ENCODE assay signal across 28 cellular contexts in the genomic region with DNA sequence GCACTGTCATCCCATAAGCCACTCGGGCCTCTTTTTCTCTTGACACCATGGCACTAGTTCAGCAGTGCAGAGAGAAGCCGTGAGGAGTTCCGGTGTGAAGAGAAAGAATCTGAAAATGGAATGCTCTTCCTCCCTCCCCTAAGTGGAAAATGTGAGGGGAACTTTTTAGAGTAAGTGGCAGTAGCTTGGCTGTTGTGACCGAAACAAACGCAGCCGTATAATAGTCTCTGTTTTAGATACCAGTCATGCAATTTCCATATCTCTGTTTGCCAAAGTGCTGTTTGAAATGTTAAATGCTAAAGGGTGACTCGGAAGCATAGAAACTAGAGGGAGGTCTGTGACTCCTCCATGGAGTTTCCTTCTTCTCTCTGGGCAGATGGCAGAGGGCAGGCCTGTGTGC.
"Had no signal": no experiment of that assay in that cellular context is flagged by ENCODE, and none has a peak within 500 bp of the region (broad histone marks: within the 10 kb centered on the region; RNA-seq: fewer than 3 reads in every experiment).

No MANE protein-coding gene starts in this region.

- H3K36me3 ChIP-seq: left ventricle myocardium inferior, WERI-Rb-1 had no signal

- DNase-seq: activated CD4-positive, alpha-beta T cell treated with anti-CD3 and anti-CD28 coated beads, Interleukin-2, amount 10 ng/mL, durations not matched to agents 7 days and 5 days; activated CD4-positive, CD25-positive, alpha-beta regulatory T cell treated with anti-CD3 and anti-CD28 coated beads, Interleukin-2, amount 50 U/mL, for 72 hours; activated CD8-positive, alpha-beta T cell treated with anti-CD3 and anti-CD28 coated beads, Interleukin-2, amount 10 ng/mL, durations not matched to agents 7 days and 5 days; activated gamma-delta T cell; activated naive CD4-positive, alpha-beta T cell treated with anti-CD3 and anti-CD28 coated beads, Interleukin-2, amount 50 U/mL, for 16 hours; activated naive CD8-positive, alpha-beta T cell treated with anti-CD3 and anti-CD28 coated beads, Interleukin-2, amount 50 U/mL, for 24 hours; anterior cingulate cortex; brain microvascular endothelial cell; caudate nucleus; effector CD8-positive, alpha-beta T cell; foreskin melanocyte; hippocampal formation; kidney glomerular epithelial cell; left ventricle myocardium inferior; mesenchymal stem cell; nephron progenitor cell; nucleus accumbens; retina; stimulated activated CD4-positive, alpha-beta T cell treated with anti-CD3 and anti-CD28 coated beads, Interleukin-2, amount 100 ng/mL, for 48 hours; stimulated activated CD8-positive, alpha-beta memory T cell treated with anti-CD3 and anti-CD28 coated beads, Interleukin-4, amount 100 ng/mL, for 48 hours; stimulated activated naive B cell treated with anti-CD40 and anti-IgM and Interleukin-4, amounts not matched to agents 10 μg/mL and 1 μg/mL and 100 μg/mL, for 72 hours; T-cell; testis; WERI-Rb-1 had no signal

- ATAC-seq: activated CD8-positive, alpha-beta T cell treated with anti-CD3 and anti-CD28 coated beads, Interleukin-2, amount 10 ng/mL, durations not matched to agents 7 days and 5 days; activated naive CD8-positive, alpha-beta T cell treated with anti-CD3 and anti-CD28 coated beads, Interleukin-2, amount 50 U/mL, for 24 hours; stimulated activated naive B cell treated with anti-CD40 and anti-IgM and Interleukin-4, amounts not matched to agents 10 μg/mL and 1 μg/mL and 100 μg/mL, for 72 hours; T-cell had no signal

- H3K4me1 Mint-ChIP-seq: activated CD4-positive, alpha-beta T cell treated with anti-CD3 and anti-CD28 coated beads, Interleukin-2, amount 10 ng/mL, durations not matched to agents 7 days and 5 days; activated naive CD8-positive, alpha-beta T cell treated with anti-CD3 and anti-CD28 coated beads, Interleukin-2, amount 50 U/mL, for 24 hours; T-cell had no signal

- H3K27ac Mint-ChIP-seq: activated CD4-positive, alpha-beta T cell treated with anti-CD3 and anti-CD28 coated beads, Interleukin-2, amount 10 ng/mL, durations not matched to agents 7 days and 5 days; activated CD8-positive, alpha-beta T cell treated with anti-CD3 and anti-CD28 coated beads, Interleukin-2, amount 10 ng/mL, durations not matched to agents 7 days and 5 days; activated naive CD8-positive, alpha-beta T cell treated with anti-CD3 and anti-CD28 coated beads, Interleukin-2, amount 50 U/mL, for 24 hours; activated T-helper 1 cell treated with anti-CD3 and anti-CD28 coated beads, Interleukin-12 subunit alpha, Interleukin-12 subunit beta, Interleukin-2, Interleukin-4 antibody, amounts not matched to agents 30 ng/mL and 10 ng/mL and 1 ng/mL, durations not matched to agents 14 hours and 24 hours and 36 hours; dendritic cell treated with granulocyte-macrophage colony-stimulating factor and Interleukin-4, amounts not matched to agents 40 ng/mL and 50 ng/mL, for 4 days; nephron progenitor cell; stimulated activated naive B cell treated with anti-CD40 and anti-IgM and Interleukin-4, amounts not matched to agents 10 μg/mL and 1 μg/mL and 100 μg/mL, for 72 hours; T-cell; T-helper 2 cell treated with Interferon-gamma antibody and Interleukin-4, amounts not matched to agents 5 μg/mL and 100 μg/mL, for 36 hours had no signal

- H3K27me3 ChIP-seq: brain microvascular endothelial cell, testis, upper lobe of left lung had no signal

- H3K4me3 ChIP-seq: left ventricle myocardium inferior, testis, upper lobe of left lung had no signal

- H3K9me3 ChIP-seq: left ventricle myocardium inferior, testis, upper lobe of left lung had no signal

- H3K27me3 Mint-ChIP-seq: activated CD4-positive, alpha-beta T cell treated with anti-CD3 and anti-CD28 coated beads, Interleukin-2, amount 10 ng/mL, durations not matched to agents 7 days and 5 days; activated naive CD8-positive, alpha-beta T cell treated with anti-CD3 and anti-CD28 coated beads, Interleukin-2, amount 50 U/mL, for 24 hours; dendritic cell treated with granulocyte-macrophage colony-stimulating factor and Interleukin-4, amounts not matched to agents 40 ng/mL and 50 ng/mL, for 4 days; stimulated activated naive B cell treated with anti-CD40 and anti-IgM and Interleukin-4, amounts not matched to agents 10 μg/mL and 1 μg/mL and 100 μg/mL, for 72 hours had no signal

- H3K9me3 Mint-ChIP-seq: activated CD4-positive, alpha-beta T cell treated with anti-CD3 and anti-CD28 coated beads, Interleukin-2, amount 10 ng/mL, durations not matched to agents 7 days and 5 days; activated naive CD8-positive, alpha-beta T cell treated with anti-CD3 and anti-CD28 coated beads, Interleukin-2, amount 50 U/mL, for 24 hours; activated T-helper 1 cell treated with anti-CD3 and anti-CD28 coated beads, Interleukin-12 subunit alpha, Interleukin-12 subunit beta, Interleukin-2, Interleukin-4 antibody, amounts not matched to agents 30 ng/mL and 10 ng/mL and 1 ng/mL, durations not matched to agents 14 hours and 24 hours and 36 hours; dendritic cell treated with granulocyte-macrophage colony-stimulating factor and Interleukin-4, amounts not matched to agents 40 ng/mL and 50 ng/mL, for 4 days; stimulated activated naive B cell treated with anti-CD40 and anti-IgM and Interleukin-4, amounts not matched to agents 10 μg/mL and 1 μg/mL and 100 μg/mL, for 72 hours; T-cell; T-helper 2 cell treated with Interferon-gamma antibody and Interleukin-4, amounts not matched to agents 5 μg/mL and 100 μg/mL, for 36 hours had no signal

- H3K27ac ChIP-seq: brain microvascular endothelial cell, left ventricle myocardium inferior, testis, WERI-Rb-1 had no signal

- H3K4me1 ChIP-seq: testis, upper lobe of left lung had no signal

- H3K4me3 Mint-ChIP-seq: activated CD4-positive, alpha-beta T cell treated with anti-CD3 and anti-CD28 coated beads, Interleukin-2, amount 10 ng/mL, durations not matched to agents 7 days and 5 days; activated CD8-positive, alpha-beta T cell treated with anti-CD3 and anti-CD28 coated beads, Interleukin-2, amount 10 ng/mL, durations not matched to agents 7 days and 5 days; activated naive CD8-positive, alpha-beta T cell treated with anti-CD3 and anti-CD28 coated beads, Interleukin-2, amount 50 U/mL, for 24 hours; activated T-helper 1 cell treated with anti-CD3 and anti-CD28 coated beads, Interleukin-12 subunit alpha, Interleukin-12 subunit beta, Interleukin-2, Interleukin-4 antibody, amounts not matched to agents 30 ng/mL and 10 ng/mL and 1 ng/mL, durations not matched to agents 14 hours and 24 hours and 36 hours; dendritic cell treated with granulocyte-macrophage colony-stimulating factor and Interleukin-4, amounts not matched to agents 40 ng/mL and 50 ng/mL, for 4 days; nephron progenitor cell; stimulated activated naive B cell treated with anti-CD40 and anti-IgM and Interleukin-4, amounts not matched to agents 10 μg/mL and 1 μg/mL and 100 μg/mL, for 72 hours; T-cell; T-helper 2 cell treated with Interferon-gamma antibody and Interleukin-4, amounts not matched to agents 5 μg/mL and 100 μg/mL, for 36 hours had no signal

- H3K36me3 Mint-ChIP-seq: stimulated activated naive B cell treated with anti-CD40 and anti-IgM and Interleukin-4, amounts not matched to agents 10 μg/mL and 1 μg/mL and 100 μg/mL, for 72 hours; T-cell had no signal
